In genomic region chr19:29875931-29876330, GRCh38 we compare ENCODE assay signal across 18 cellular contexts.
DNase-seq lines count a peak whose midpoint lies in the region; TF ChIP-seq lines count a peak whose summit lies in the region.
"Had no signal": no experiment of that assay in that cellular context is flagged by ENCODE, and none has a peak within 500 bp of the region (broad histone marks: within the 10 kb centered on the region; RNA-seq: fewer than 3 reads in every experiment).

No MANE protein-coding gene starts in this region.

- H2BK5ac ChIP-seq in neuronal stem cell (ENCODE audit: low read length): no peak overlapping the region

- WGBS in neuronal stem cell (ENCODE audit: extremely low coverage in 2 of 2, insufficient read length in 2 of 2, insufficient replicate concordance in 1 of 2), 2 donors: no CpG with 5 or more reads among the region's 7 CpGs
- WGBS in smooth muscle cell (ENCODE audit: low lambda C conversion rate): 92% methylated on average over 7 of the region's 7 CpGs
- 86 to 89% (median 86%) methylated on average over 7 of the region's 7 CpGs for WGBS in ovary, 3 donors

- H3K27ac ChIP-seq in neuronal stem cell (replicated peaks; ENCODE audit: low read length) (no peak overlapping the region), smooth muscle cell (ENCODE audit: low read depth) (no peak overlapping the region), ovary (no peak overlapping the region)
- H3K27ac ChIP-seq: C4-2B, HL-60, SJSA1 had no signal

- H3K9ac ChIP-seq in Loucy (ENCODE audit: low read depth, low read length, poor library complexity, severe bottlenecking): no peak overlapping the region
- H3K9ac ChIP-seq in neuronal stem cell (ENCODE audit: low read depth, low read length, poor library complexity): no peak overlapping the region
- no peak overlapping the region for H3K9ac ChIP-seq in smooth muscle cell (ENCODE audit: low read depth)

- H3K27me3 Mint-ChIP-seq in CD14-positive monocyte (ENCODE audit: low read depth in 3 of 3): peaks cover 25 to 40% (median 32%) of the 10 kb centered on the region in 3 donors

- no peaks in the 10 kb centered on the region for H3F3A ChIP-seq in Loucy (ENCODE audit: low read depth)
- H3F3A ChIP-seq in smooth muscle cell (ENCODE audit: low read depth): no peaks in the 10 kb centered on the region

- no peak for TF ChIP-seq POLR2A in ovary (IDR thresholded peaks at IDR 0.05)

- intact Hi-C loops in CD14-positive monocyte (cut with micrococcal nuclease): loop anchor here (10.0 kb wide), 1 partner anchor 111 kb away; no protein-coding TSS in a partner anchor
- intact Hi-C loops in ovary (cut with DNase I): loop anchor here in 2 of 4 donors (10.0 kb wide), 3 partner anchors 111 to 261 kb away; no protein-coding TSS in a partner anchor

- DNase-seq in CD14-positive monocyte (ENCODE audit: low spot score): peak; percentile 37
- DNase-seq in neuronal stem cell (ENCODE audit: low spot score): no peak
- DNase-seq in smooth muscle cell (lab: John Stamatoyannopoulos, UW; ENCODE audit: unreplicated experiment): no peak
- DNase-seq in NCI-H2107 (lab: John Stamatoyannopoulos, UW): no peak
- DNase-seq in ovary: no peak
- no peak for DNase-seq in GM19238 (ENCODE audit: insufficient read length, low spot score)
- DNase-seq: EL, GF-D8, H9, NCI-H1105 treated with DMSO at 0.1 percent for 48 hours, NCI-H2081, NCI-H2171 treated with DMSO at 0.1 percent for 48 hours, NCI-H446, NCI-H526 had no signal

- H3K9me3 Mint-ChIP-seq in CD14-positive monocyte: peaks cover 0 to 7% (median 0%) of the 10 kb centered on the region in 7 donors
- H3K9me3 Mint-ChIP-seq: H9 had no signal

- H3K4me3 Mint-ChIP-seq in CD14-positive monocyte: no peak overlapping the region
- H3K4me3 Mint-ChIP-seq: H9 had no signal

- H3K14ac ChIP-seq in neuronal stem cell (ENCODE audit: low read length): no peak overlapping the region

- H3K79me2 ChIP-seq in Loucy (ENCODE audit: insufficient read depth, low read length) (no peaks in the 10 kb centered on the region), smooth muscle cell (ENCODE audit: low read depth) (no peaks in the 10 kb centered on the region)

- H3K4me3 ChIP-seq in Loucy (ENCODE audit: low read length, poor library complexity, severe bottlenecking): no peak overlapping the region
- no peak overlapping the region for H3K4me3 ChIP-seq in neuronal stem cell (ENCODE audit: low read length in 2 of 2)
- no peak overlapping the region for H3K4me3 ChIP-seq in smooth muscle cell
- no peak overlapping the region for H3K4me3 ChIP-seq in ovary
- H3K4me3 ChIP-seq: SJSA1 had no signal

- no peak overlapping the region for H3K27ac Mint-ChIP-seq in CD14-positive monocyte
- H3K27ac Mint-ChIP-seq: H9 had no signal

- no peak overlapping the region for H4K91ac ChIP-seq in neuronal stem cell (ENCODE audit: low read depth, low read length, poor library complexity)

- H3K4ac ChIP-seq in neuronal stem cell (ENCODE audit: low read length): no peak overlapping the region

- H2AK5ac ChIP-seq in neuronal stem cell (ENCODE audit: low read depth, low read length): peak overlapping the region; percentile 52

- TF ChIP-seq EP300 in ovary (IDR thresholded peaks at IDR 0.05): no peak

- H3K36me3 ChIP-seq in Loucy (ENCODE audit: insufficient read depth, low read length) (no peaks in the 10 kb centered on the region), neuronal stem cell (replicated peaks in 1 of 2; ENCODE audit: control insufficient read depth in 2 of 2, insufficient read depth in 2 of 2, low read length in 2 of 2) (no peaks in the 10 kb centered on the region), smooth muscle cell (ENCODE audit: low read depth) (no peaks in the 10 kb centered on the region), ovary (no peaks in the 10 kb centered on the region)
- H3K36me3 ChIP-seq: SJSA1 had no signal

- H3K27me3 ChIP-seq in Loucy (ENCODE audit: insufficient read depth, low read length, poor library complexity, severe bottlenecking) (no peaks in the 10 kb centered on the region), neuronal stem cell (ENCODE audit: control insufficient read depth in 3 of 3, insufficient read depth in 3 of 3, low read depth in 1 of 3, low read length in 3 of 3) (peaks cover 2 to 41% (median 11%) of the 10 kb centered on the region in 3 experiments), smooth muscle cell (ENCODE audit: low read depth) (no peaks in the 10 kb centered on the region), ovary (no peaks in the 10 kb centered on the region)
- H3K27me3 ChIP-seq: SJSA1 had no signal

- no peak overlapping the region for H3K4me2 ChIP-seq in Loucy (ENCODE audit: low read depth, low read length, poor library complexity, severe bottlenecking)
- H3K4me2 ChIP-seq in neuronal stem cell (ENCODE audit: insufficient read depth, low read length, poor library complexity, severe bottlenecking): no peak overlapping the region
- H3K4me2 ChIP-seq in smooth muscle cell: peak overlapping the region; percentile 4

- H3K9me2 ChIP-seq in Loucy (replicated peaks; ENCODE audit: low read depth, low read length): no peaks in the 10 kb centered on the region

- peak overlapping the region; percentile 1 for H2BK12ac ChIP-seq in neuronal stem cell (ENCODE audit: low read length)

- H3K36me3 Mint-ChIP-seq in CD14-positive monocyte: no peaks in the 10 kb centered on the region

- H4K8ac ChIP-seq in neuronal stem cell (ENCODE audit: low read depth, low read length): no peak overlapping the region

- no peak overlapping the region for H3K23ac ChIP-seq in neuronal stem cell (ENCODE audit: low read depth, low read length, poor library complexity)

- no peak overlapping the region for H2BK120ac ChIP-seq in neuronal stem cell (ENCODE audit: low read depth, low read length)

- H3K9me3 ChIP-seq in Loucy (ENCODE audit: insufficient read depth, low read depth, low read length) (no peaks in the 10 kb centered on the region), neuronal stem cell (replicated peaks in 1 of 2; ENCODE audit: control insufficient read depth in 2 of 2, insufficient read depth in 1 of 2, low read depth in 1 of 2, low read length in 2 of 2) (no peaks in the 10 kb centered on the region), smooth muscle cell (replicated peaks; ENCODE audit: low read depth) (no peaks in the 10 kb centered on the region), ovary (no peaks in the 10 kb centered on the region)
- H3K9me3 ChIP-seq: SJSA1 had no signal

- H3K4me1 Mint-ChIP-seq in CD14-positive monocyte: peaks cover 15% of the 10 kb centered on the region

- TF ChIP-seq CTCF in CD14-positive monocyte (IDR thresholded peaks at IDR 0.05) (no peak), Loucy (conservative IDR thresholded peaks at IDR 0.05; ENCODE audit: low read length) (no peak), smooth muscle cell (IDR thresholded peaks at IDR 0.05; ENCODE audit: borderline replicate concordance, insufficient read depth, poor library complexity, severe bottlenecking) (no peak), ovary (IDR thresholded peaks at IDR 0.05) (no peak)

- no peaks in the 10 kb centered on the region for H3K79me1 ChIP-seq in neuronal stem cell (ENCODE audit: low read depth, low read length)

- peak overlapping the region; percentile 51 for H3K18ac ChIP-seq in neuronal stem cell (ENCODE audit: low read length)

- no peaks in the 10 kb centered on the region for H4K20me1 ChIP-seq in Loucy (ENCODE audit: insufficient read depth, low read length, poor library complexity, severe bottlenecking)
- no peaks in the 10 kb centered on the region for H4K20me1 ChIP-seq in smooth muscle cell (ENCODE audit: low read depth)

- H3K4me1 ChIP-seq in Loucy (ENCODE audit: insufficient read depth, low read length, poor library complexity, severe bottlenecking): no peaks in the 10 kb centered on the region
- peaks cover 2 to 7% of the 10 kb centered on the region in 2 donors for H3K4me1 ChIP-seq in neuronal stem cell (ENCODE audit: control insufficient read depth in 2 of 2, insufficient read depth in 1 of 2, low read depth in 1 of 2, low read length in 2 of 2)
- peaks cover 9% of the 10 kb centered on the region for H3K4me1 ChIP-seq in smooth muscle cell (ENCODE audit: low read depth)
- H3K4me1 ChIP-seq in ovary (ENCODE audit: insufficient read depth): peaks cover 2% of the 10 kb centered on the region

- H2AFZ ChIP-seq in Loucy (ENCODE audit: low read length): 0 out of 2 replicates have a peak overlapping the region, but pooled peaks have one; percentile 67
- no peak overlapping the region for H2AFZ ChIP-seq in neuronal stem cell (ENCODE audit: low read length)
- no peak overlapping the region for H2AFZ ChIP-seq in smooth muscle cell (ENCODE audit: low read depth)

- H2BK15ac ChIP-seq in neuronal stem cell (ENCODE audit: low read length): peak overlapping the region; percentile 71
